ENCODE assay signal across 23 cellular contexts in the genomic region with DNA sequence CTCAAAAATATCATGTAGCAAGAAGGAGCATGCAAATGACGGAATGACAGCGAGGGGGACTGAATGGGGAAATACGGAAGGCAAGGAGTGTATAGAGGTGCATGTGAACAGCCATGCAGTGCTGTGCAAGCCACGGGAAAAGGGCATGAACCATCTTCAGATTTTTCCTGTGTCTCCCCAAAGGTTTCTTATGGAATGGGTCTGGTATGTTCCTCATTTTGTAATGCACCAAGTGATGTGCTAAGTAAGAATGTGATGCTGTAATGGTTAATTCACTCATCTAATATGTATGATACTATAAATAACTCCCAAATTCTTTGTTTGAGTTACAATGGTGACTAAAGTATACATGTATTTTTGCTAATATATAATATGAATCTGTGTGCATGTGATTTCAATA.
DNase-seq lines count a peak whose midpoint lies in the region; ATAC-seq, FAIRE-seq and TF ChIP-seq lines count a peak whose summit lies in the region.
"Had no signal": no experiment of that assay in that cellular context is flagged by ENCODE, and none has a peak within 500 bp of the region (broad histone marks: within the 10 kb centered on the region; RNA-seq: fewer than 3 reads in every experiment).

No MANE protein-coding gene starts in this region.

- H3K79me2 ChIP-seq in HepG2 (ENCODE audit: insufficient read depth, low read length): no peaks in the 10 kb centered on the region

- H3K4me1 ChIP-seq in HepG2 (ENCODE audit: insufficient read depth, low read length): peaks cover 23% of the 10 kb centered on the region
- H3K4me1 ChIP-seq: uterus had no signal

- POLR2A ChIA-PET in AG04449 (lab: Yijun Ruan, JAX): interaction anchor here (1.5 kb wide), 1 partner anchor 24 kb away, joined by 3 read pairs; no protein-coding TSS in a partner anchor
- POLR2A ChIA-PET in HepG2 (lab: Yijun Ruan, JAX): interaction anchor here (1.2 kb wide), 1 partner anchor 99 kb away, joined by 3 read pairs; a partner anchor contains a TSS

- no peak for TF ChIP-seq POLR2A in HepG2 (IDR thresholded peaks at IDR 0.05; ENCODE audit: insufficient read depth in 1 of 2, low read depth in 2 of 2, low read length in 2 of 2)

- BruUV-seq in HepG2 (replicated peaks; lab: Mats Ljungman, UMichigan): no TSS peak

- no peaks in the 10 kb centered on the region for H4K20me1 ChIP-seq in HepG2 (ENCODE audit: insufficient read depth, low read length)
- H4K20me1 ChIP-seq: BLaER1 treated with 17β-estradiol and CSF1 and Interleukin-3, amounts not matched to agents 10 nM and 100 nM had no signal

- intact Hi-C loops in HepG2 (cut with micrococcal nuclease; ENCODE audit: unreplicated experiment): no loop called here

- TF ChIP-seq EP300 in HepG2 (IDR thresholded peaks at IDR 0.05; ENCODE audit: low read depth in 2 of 2, low read length in 2 of 2): no peak
- no peak for TF ChIP-seq EP300 in HepG2 (CRISPR knock-in tag; IDR thresholded peaks at IDR 0.05; ENCODE audit: borderline replicate concordance)

- H2AFZ ChIP-seq in HepG2 (ENCODE audit: low read length): no peak overlapping the region

- in situ Hi-C loops in astrocyte of the spinal cord (cut with HindIII; ENCODE audit: low sequenced_read_pairs): no loop called here
- in situ Hi-C loops in HepG2 (cut with HindIII; ENCODE audit: extremely low pct_ligation_motif_present, low pct_unique_long_range_greater_than_20kb): no loop called here

- ATAC-seq in HG03520 (IDR thresholded peaks at IDR 0.05; ENCODE audit: unreplicated experiment) (no peak), HepG2 (no peak)
- ATAC-seq in activated CD4-positive, CD25-positive, alpha-beta regulatory T cell treated with anti-CD3 and anti-CD28 coated beads, Interleukin-2, amount 50 U/mL, for 24 hours: no peak
- ATAC-seq: esophagus mucosa, heart right ventricle, WTC11 had no signal

- no peaks in the 10 kb centered on the region for H3K36me3 ChIP-seq in HepG2 (replicated peaks in 1 of 2; ENCODE audit: control insufficient read depth in 1 of 2, insufficient read depth in 2 of 2, low read length in 2 of 2)
- H3K36me3 ChIP-seq: BLaER1 treated with 17β-estradiol and CSF1 and Interleukin-3, amounts not matched to agents 10 nM and 100 nM; heart right ventricle; uterus had no signal

- TF ChIP-seq CTCF in AG04449 (IDR thresholded peaks at IDR 0.05; ENCODE audit: insufficient read depth, low read length, missing control alignments) (no peak), astrocyte of the spinal cord (IDR thresholded peaks at IDR 0.05; ENCODE audit: low read depth, low read length) (no peak), foreskin fibroblast (IDR thresholded peaks at IDR 0.05; ENCODE audit: low read depth, low read length) (no peak), HepG2 (CRISPR knock-in tag; IDR thresholded peaks at IDR 0.05) (no peak)

- WGBS in HepG2 (ENCODE audit: low lambda C conversion rate): 48% methylated on average over 4 of the region's 4 CpGs

- no peak overlapping the region for H3K9ac ChIP-seq in HepG2 (ENCODE audit: insufficient read depth, low read depth, low read length)
- H3K9ac ChIP-seq: BLaER1 treated with 17β-estradiol and CSF1 and Interleukin-3, amounts not matched to agents 10 nM and 100 nM had no signal

- no peaks in the 10 kb centered on the region for H3K9me3 ChIP-seq in HepG2 (ENCODE audit: low read length)
- H3K9me3 ChIP-seq: uterus had no signal

- FAIRE-seq in HTR-8/SVneo (lab: Jason Lieb, UNC): peak; percentile 23
- FAIRE-seq in HepG2 (lab: Jason Lieb, UNC): no peak

- CTCF ChIA-PET in AG04449 (lab: Yijun Ruan, JAX) (interaction anchor here (1.7 kb wide), 1 partner anchor 25 kb away, joined by 4 read pairs; no protein-coding TSS in a partner anchor), HepG2 (lab: Yijun Ruan, JAX; ENCODE audit: low intra/inter-chr PET ratio, low total read pairs) (no interaction called here)

- peaks cover 0 to 2% of the 10 kb centered on the region in 2 experiments; a peak in 1 of 5 replicates for H3K27me3 ChIP-seq in HepG2 (ENCODE audit: control insufficient read depth in 1 of 2, insufficient read depth in 2 of 2, low read length in 2 of 2)
- H3K27me3 ChIP-seq: BLaER1 treated with 17β-estradiol and CSF1 and Interleukin-3, amounts not matched to agents 10 nM and 100 nM; heart right ventricle; uterus had no signal

- H3K4me2 ChIP-seq in HepG2 (ENCODE audit: low read depth, low read length): no peak overlapping the region

- DNase-seq in AG04449 (ENCODE audit: low read depth, low spot score): peak; percentile 72
- no peak for DNase-seq in HTR-8/SVneo (ENCODE audit: insufficient read length, low spot score)
- DNase-seq in astrocyte of the spinal cord (ENCODE audit: low read depth, low spot score): peak; percentile 41
- peak; percentile 62 to 71 for DNase-seq in foreskin fibroblast
- DNase-seq in HepG2 (ENCODE audit: low spot score): no peak
- DNase-seq in CD1c-positive myeloid dendritic cell (ENCODE audit: extremely low spot score): no peak
- DNase-seq: 8988T; activated CD4-positive, alpha-beta memory T cell treated with anti-CD3 and anti-CD28 coated beads, Interleukin-2, amount 10 ng/mL, durations not matched to agents 7 days and 5 days; amniotic stem cell; Calu3; heart right ventricle; KG1; NCI-H187 treated with DMSO at 0.1 percent for 48 hours; NCI-H446 treated with DMSO at 0.1 percent for 48 hours; nucleus accumbens; retina; substantia nigra; uterus had no signal

- H3K4me3 ChIP-seq in AG04449 (ENCODE audit: low read depth, low read length) (no peak overlapping the region), astrocyte of the spinal cord (ENCODE audit: low read depth, low read length) (no peak overlapping the region), foreskin fibroblast (ENCODE audit: low read depth in 1 of 2, low read length in 2 of 2) (no peak overlapping the region), HepG2 (replicated peaks in 1 of 3; ENCODE audit: insufficient read depth in 1 of 3, low read depth in 2 of 3, low read length in 3 of 3) (no peak overlapping the region)
- H3K4me3 ChIP-seq: BLaER1 treated with 17β-estradiol and CSF1 and Interleukin-3, amounts not matched to agents 10 nM and 100 nM; heart right ventricle; uterus had no signal

- TF ChIP-seq RAD21 in HepG2 (CRISPR knock-in tag; IDR thresholded peaks at IDR 0.05): no peak

- H3K27ac ChIP-seq in HepG2 (ENCODE audit: extremely low read length, insufficient read depth, low read length): no peak overlapping the region
- H3K27ac ChIP-seq: BLaER1 treated with 17β-estradiol and CSF1 and Interleukin-3, amounts not matched to agents 10 nM and 100 nM; uterus had no signal

TF ChIP-seq in HepG2, 621 proteins besides CTCF, POLR2A, EP300 and RAD21:
- no peak for TF ChIP-seq SRSF1 (optimal IDR thresholded peaks at IDR 0.05; ENCODE audit: low read depth, low read length)

Comparison
In these comparisons a context has a peak if more than half of its experiments do, and no peak if none do; other contexts are left out.
1. DNase-seq: peak in AG04449 (single experiment), astrocyte of the spinal cord (single experiment) and foreskin fibroblast (2 of 2); none in HTR-8/SVneo (single experiment), HepG2 (single experiment) and CD1c-positive myeloid dendritic cell (single experiment).